Comparison of ENCODE assay signal across 8 cellular contexts in genomic region chr16:29745853-29746345, GRCh38. TPM values are rescaled to one million over a fixed set of nuclear protein-coding genes. Genes with fewer than 3 reads are reported as not detected.
DNase-seq lines count a peak whose midpoint lies in the region; ATAC-seq and TF ChIP-seq lines count a peak whose summit lies in the region.

C16orf54 (minus strand) TSS chr16:29745990; CDS start chr16:29744951, 1,039 bp downstream.

- peaks cover 31 to 53% of the 10 kb centered on the region in 2 donors for H3K4me1 ChIP-seq in mucosa of rectum (ENCODE audit: control insufficient read depth in 2 of 2, insufficient read depth in 2 of 2, low read length in 2 of 2)
- H3K4me1 ChIP-seq in stomach, result peaks cover 0 to 18% (median 4%) of the 10 kb centered on the region in 4 donors

- H3K9ac ChIP-seq in mucosa of rectum (ENCODE audit: low read depth in 1 of 2, low read length in 2 of 2), result peak within 1 kb of the TSS; percentile 47 to 52

- WGBS in stomach, 5 donors, result 49 to 81% (median 71%) methylated on average over 11 to 12 of the region's 12 CpGs

- H3K27me3 ChIP-seq in mucosa of rectum (ENCODE audit: control insufficient read depth in 2 of 2, insufficient read depth in 2 of 2, low read length in 2 of 2) (no peaks in the 10 kb centered on the region), stomach (no peaks in the 10 kb centered on the region)

- H3K27ac ChIP-seq in mucosa of rectum (ENCODE audit: low read depth in 2 of 2, low read length in 2 of 2) (peak within 1 kb of the TSS; percentile 64 to 77), stomach (peak within 1 kb of the TSS in 4 of 5 donors; percentile 46 to 81 (median 66))

- no peak for TF ChIP-seq POLR2A in stomach (IDR thresholded peaks at IDR 0.05)

- TF ChIP-seq CTCF in stomach (IDR thresholded peaks at IDR 0.05), result no peak

- no peak for TF ChIP-seq EP300 in stomach (IDR thresholded peaks at IDR 0.05)

- intact Hi-C loops in stomach (cut with DNase I; ENCODE audit: low total_unique reads), result no loop called here

- ATAC-seq in GM18502 (IDR thresholded peaks at IDR 0.05; ENCODE audit: poor library complexity, unreplicated experiment) (peak; percentile 78), HG02943 (IDR thresholded peaks at IDR 0.05; ENCODE audit: low read depth, unreplicated experiment) (peak; percentile 79)

- H3K36me3 ChIP-seq in mucosa of rectum (ENCODE audit: control insufficient read depth in 2 of 2, insufficient read depth in 2 of 2, low read length in 2 of 2) (no peaks in the 10 kb centered on the region), stomach (no peaks in the 10 kb centered on the region)

- peak; percentile 93 for DNase-seq in T follicular helper cell (ENCODE audit: low read depth)
- DNase-seq in activated naive CD4-positive, alpha-beta T cell treated with Interleukin-2 at 50 U/mL for 16 hours, result peak; percentile 88
- DNase-seq in stomach, result peak; percentile 73
- DNase-seq in cerebellar nuclear complex (lab: John Stamatoyannopoulos, UW), result no peak
- DNase-seq in middle frontal gyrus (ENCODE audit: extremely low spot score, low spot score), result no peak

- no peaks in the 10 kb centered on the region for H3K9me3 ChIP-seq in mucosa of rectum (ENCODE audit: control insufficient read depth in 2 of 2, low read length in 2 of 2)
- no peaks in the 10 kb centered on the region for H3K9me3 ChIP-seq in stomach

- H3K4me3 ChIP-seq in mucosa of rectum (ENCODE audit: low read length in 2 of 2), result peak within 1 kb of the TSS; percentile 65 to 78
- H3K4me3 ChIP-seq in stomach, result peak within 1 kb of the TSS; percentile 28 to 51 (median 46)

RNA-seq across cellular contexts. Expression of gene C16orf54, which starts in this region (rescaled TPM):
- 1 to 10 TPM in 2 of 5 donors, under 1 TPM in 1, not detected in 2; 0.37 to 3.5 (median 2.3) TPM for total RNA-seq in stomach
- polyA plus RNA-seq in stomach, result under 1 TPM; 0.48 to 1.00 (median 0.92) TPM

Comparison
In these comparisons a context has a peak if more than half of its experiments do, and no peak if none do; other contexts are left out.
1. DNase-seq: peak in T follicular helper cell (single experiment), activated naive CD4-positive, alpha-beta T cell treated with Interleukin-2 at 50 U/mL for 16 hours (single experiment) and stomach (single experiment); none in cerebellar nuclear complex (0 of 2) and middle frontal gyrus (single experiment).